Comparison of ENCODE assay signal across 13 cellular contexts in genomic region chr13:100544866-100545683, GRCh38. TPM values are rescaled to one million over a fixed set of nuclear protein-coding genes. Genes with fewer than 3 reads are reported as not detected.
DNase-seq lines count a peak whose midpoint lies in the region; ATAC-seq, FAIRE-seq and TF ChIP-seq lines count a peak whose summit lies in the region.
"Had no signal": no experiment of that assay in that cellular context is flagged by ENCODE, and none has a peak within 500 bp of the region (broad histone marks: within the 10 kb centered on the region; RNA-seq: fewer than 3 reads in every experiment).

No MANE protein-coding gene starts in this region.

- POLR2A ChIA-PET in HepG2 (lab: Yijun Ruan, JAX) = no interaction called here

- intact Hi-C loops in HepG2 (cut with micrococcal nuclease; ENCODE audit: unreplicated experiment) = no loop called here

- H3K79me2 ChIP-seq in HepG2 (ENCODE audit: insufficient read depth, low read length) (no peaks in the 10 kb centered on the region), smooth muscle cell (ENCODE audit: low read depth) (no peaks in the 10 kb centered on the region)

- H3K36me3 ChIP-seq in HepG2 (replicated peaks in 1 of 2; ENCODE audit: control insufficient read depth in 1 of 2, insufficient read depth in 2 of 2, low read length in 2 of 2) = no peaks in the 10 kb centered on the region
- H3K36me3 ChIP-seq in subcutaneous abdominal adipose tissue (ENCODE audit: control insufficient read depth in 5 of 5, insufficient read depth in 5 of 5, low read length in 5 of 5) = no peaks in the 10 kb centered on the region
- H3K36me3 ChIP-seq in smooth muscle cell (ENCODE audit: low read depth) = no peaks in the 10 kb centered on the region
- H3K36me3 ChIP-seq: adrenal gland had no signal

- H3K9ac ChIP-seq in HepG2 (ENCODE audit: insufficient read depth, low read depth, low read length) = no peak overlapping the region
- peak overlapping the region in 1 of 5 donors; percentile 49 for H3K9ac ChIP-seq in subcutaneous abdominal adipose tissue (ENCODE audit: low read length in 5 of 5)
- no peak overlapping the region for H3K9ac ChIP-seq in smooth muscle cell (ENCODE audit: low read depth)

- BruUV-seq in HepG2 (replicated peaks; lab: Mats Ljungman, UMichigan) = no TSS peak

- H3K4me2 ChIP-seq in HepG2 (ENCODE audit: low read depth, low read length) = peak overlapping the region; percentile 63; the same call in 1 of the 2 replicates
- no peak overlapping the region for H3K4me2 ChIP-seq in smooth muscle cell

- H3K27me3 ChIP-seq in HepG2 (ENCODE audit: control insufficient read depth in 1 of 2, insufficient read depth in 2 of 2, low read length in 2 of 2) (no peaks in the 10 kb centered on the region), subcutaneous abdominal adipose tissue (ENCODE audit: control insufficient read depth in 5 of 5, insufficient read depth in 4 of 5, low read length in 5 of 5) (no peaks in the 10 kb centered on the region), smooth muscle cell (ENCODE audit: low read depth) (no peaks in the 10 kb centered on the region)
- H3K27me3 ChIP-seq: adrenal gland had no signal

- in situ Hi-C loops in HepG2 (cut with HindIII; ENCODE audit: extremely low pct_ligation_motif_present, low pct_unique_long_range_greater_than_20kb) = loop anchor here (25.0 kb wide), 1 partner anchor 883 kb away; no protein-coding TSS in a partner anchor

- TF ChIP-seq CTCF in HepG2 (CRISPR knock-in tag; IDR thresholded peaks at IDR 0.05) = no peak
- TF ChIP-seq CTCF in smooth muscle cell (IDR thresholded peaks at IDR 0.05; ENCODE audit: borderline replicate concordance, insufficient read depth, poor library complexity, severe bottlenecking) = no peak

- ATAC-seq in HepG2 = no peak
- ATAC-seq in HG03196 (IDR thresholded peaks at IDR 0.05; ENCODE audit: unreplicated experiment) = no peak

- peaks cover 50% of the 10 kb centered on the region for H3K4me1 ChIP-seq in HepG2 (ENCODE audit: insufficient read depth, low read length)
- peaks cover 2 to 20% (median 13%) of the 10 kb centered on the region in 5 donors for H3K4me1 ChIP-seq in subcutaneous abdominal adipose tissue (ENCODE audit: control insufficient read depth in 5 of 5, insufficient read depth in 5 of 5, low read length in 5 of 5)
- H3K4me1 ChIP-seq in smooth muscle cell (ENCODE audit: low read depth) = peaks cover 10% of the 10 kb centered on the region

- DNase-seq in NCI-H2029 (lab: John Stamatoyannopoulos, UW) = peak; percentile 56
- no peak for DNase-seq in HepG2 (ENCODE audit: low spot score)
- no peak for DNase-seq in stimulated activated CD4-positive, alpha-beta T cell treated with anti-CD3 and anti-CD28 coated beads, Interleukin-2, amount 100 ng/mL, for 24 hours
- no peak for DNase-seq in smooth muscle cell (lab: John Stamatoyannopoulos, UW; ENCODE audit: unreplicated experiment)
- DNase-seq in retina = no peak
- DNase-seq: activated B cell treated with CpG ODN at 0.5 μM for 24 hours; activated T-cell treated with anti-CD3 and anti-CD28 coated beads for 4 hours; CD4-positive, CD25-positive, alpha-beta regulatory T cell; NCI-H2081 had no signal

- H2AFZ ChIP-seq in HepG2 (ENCODE audit: low read length) = no peak overlapping the region
- no peak overlapping the region for H2AFZ ChIP-seq in smooth muscle cell (ENCODE audit: low read depth)

- TF ChIP-seq EP300 in HepG2 (IDR thresholded peaks at IDR 0.05; ENCODE audit: low read depth in 2 of 2, low read length in 2 of 2) (no peak), HepG2 (CRISPR knock-in tag; IDR thresholded peaks at IDR 0.05; ENCODE audit: borderline replicate concordance) (no peak)

- H4K20me1 ChIP-seq in HepG2 (ENCODE audit: insufficient read depth, low read length) = no peaks in the 10 kb centered on the region
- H4K20me1 ChIP-seq in smooth muscle cell (ENCODE audit: low read depth) = no peaks in the 10 kb centered on the region

- TF ChIP-seq RAD21 in HepG2 (CRISPR knock-in tag; IDR thresholded peaks at IDR 0.05) = no peak

- no peaks in the 10 kb centered on the region for H3K9me3 ChIP-seq in HepG2 (ENCODE audit: low read length)
- no peaks in the 10 kb centered on the region for H3K9me3 ChIP-seq in subcutaneous abdominal adipose tissue (ENCODE audit: control insufficient read depth in 5 of 5, low read length in 5 of 5)
- no peaks in the 10 kb centered on the region for H3K9me3 ChIP-seq in smooth muscle cell (replicated peaks; ENCODE audit: low read depth)
- H3K9me3 ChIP-seq: adrenal gland had no signal

- H3K27ac ChIP-seq in cingulate gyrus (ENCODE audit: low read depth, low read length) (peak overlapping the region; percentile 19), HepG2 (ENCODE audit: extremely low read length, insufficient read depth, low read length) (peak overlapping the region; percentile 2), subcutaneous abdominal adipose tissue (ENCODE audit: low read depth, low read length) (no peak overlapping the region), smooth muscle cell (ENCODE audit: low read depth) (no peak overlapping the region)

- H3K4me3 ChIP-seq in HepG2 (replicated peaks in 1 of 3; ENCODE audit: insufficient read depth in 1 of 3, low read depth in 2 of 3, low read length in 3 of 3) (no peak overlapping the region), subcutaneous abdominal adipose tissue (ENCODE audit: low read depth in 1 of 5, low read length in 5 of 5) (peak overlapping the region in 3 of 5 donors; percentile 39 to 58 (median 51)), smooth muscle cell (no peak overlapping the region)

- CTCF ChIA-PET in HepG2 (lab: Yijun Ruan, JAX; ENCODE audit: low intra/inter-chr PET ratio, low total read pairs) = no interaction called here

- peaks cover 7% of the 10 kb centered on the region for H3F3A ChIP-seq in smooth muscle cell (ENCODE audit: low read depth)

- FAIRE-seq in HepG2 (lab: Jason Lieb, UNC) = no peak

- no peak for TF ChIP-seq POLR2A in HepG2 (IDR thresholded peaks at IDR 0.05; ENCODE audit: insufficient read depth in 1 of 2, low read depth in 2 of 2, low read length in 2 of 2)

- 93% methylated on average over 9 of the region's 22 CpGs for WGBS in HepG2 (ENCODE audit: low lambda C conversion rate)
- 94% methylated on average over 22 of the region's 22 CpGs for WGBS in smooth muscle cell (ENCODE audit: low lambda C conversion rate)

TF ChIP-seq in HepG2, 621 proteins besides CTCF, POLR2A, EP300 and RAD21 (continues in another document):
- no peak for TF ChIP-seq ZNF564 (CRISPR knock-in tag; IDR thresholded peaks at IDR 0.05)
- TF ChIP-seq ZBTB38 (CRISPR knock-in tag; IDR thresholded peaks at IDR 0.05) = 0 out of 2 replicates have a peak, but pooled peaks have one; percentile 9
- no peak for TF ChIP-seq SMAD1 (CRISPR knock-in tag; IDR thresholded peaks at IDR 0.05; ENCODE audit: borderline replicate concordance, low read depth)
- 0 out of 2 replicates have a peak, but pooled peaks have one; percentile 19 for TF ChIP-seq HNRNPL (IDR thresholded peaks at IDR 0.05; ENCODE audit: low read depth, low read length)
- TF ChIP-seq ZNF558 (CRISPR knock-in tag; IDR thresholded peaks at IDR 0.05; ENCODE audit: borderline replicate concordance) = no peak
- no peak for TF ChIP-seq SNRNP70 (IDR thresholded peaks at IDR 0.05; ENCODE audit: low read depth, low read length)
- TF ChIP-seq RAD51 (IDR thresholded peaks at IDR 0.05; ENCODE audit: borderline replicate concordance) = no peak
- TF ChIP-seq PLRG1 (conservative IDR thresholded peaks at IDR 0.05) = no peak
- no peak for TF ChIP-seq PTBP1 (IDR thresholded peaks at IDR 0.05; ENCODE audit: low read depth, low read length, poor library complexity, severe bottlenecking)
- TF ChIP-seq ZNF749 (CRISPR knock-in tag; IDR thresholded peaks at IDR 0.05; ENCODE audit: borderline replicate concordance) = no peak

RNA-seq across cellular contexts. Expression of gene GGACT, which starts 43.5 kb away (rescaled TPM):
- total RNA-seq in HepG2 (2016; rRNA removed; fragmentation: Illumina TruSeq; extraction: Trizol) (1.6 and 1.9 TPM in 2 replicates), smooth muscle cell (2.5 and 4.5 TPM in 2 replicates)
- 0.88 and 1.9 TPM in 2 replicates for total RNA-seq in HepG2 (2016; cell fraction: cytosol; rRNA removed; fragmentation: Illumina TruSeq; extraction: Trizol; ENCODE audit: low read depth)
- 1.3 and 1.8 TPM in 2 replicates for total RNA-seq in HepG2 (2016; cell fraction: insoluble cytoplasmic fraction; rRNA removed; fragmentation: Illumina TruSeq; extraction: Trizol)
- 2.3 and 2.4 TPM in 2 replicates for total RNA-seq in HepG2 (2016; cell fraction: membrane; rRNA removed; fragmentation: Illumina TruSeq; extraction: Trizol)
- total RNA-seq in HepG2 (2016; cell fraction: nucleus; rRNA removed; fragmentation: Illumina TruSeq; extraction: Trizol) = 0.56 and 0.93 TPM in 2 replicates
- polyA plus RNA-seq in HepG2 (2011; rRNA removed) (1.7 and 2.3 TPM in 2 replicates), smooth muscle cell (7.1 and 9.1 TPM in 2 replicates)
- polyA plus RNA-seq in HepG2 (2011; cell fraction: cytosol; rRNA removed) = 1.2 and 1.3 TPM in 2 replicates
- 0.69 and 0.97 TPM in 2 replicates for polyA plus RNA-seq in HepG2 (2011; cell fraction: nucleus; rRNA removed)
- polyA plus RNA-seq in HepG2 (2012) = 2.7 and 6.4 TPM in 2 replicates
- 1.9 and 2.4 TPM in 2 replicates for polyA plus RNA-seq in HepG2 (2016; cell fraction: cytosol; fragmentation: Illumina TruSeq; extraction: Trizol; ENCODE audit: low read depth)
- polyA plus RNA-seq in HepG2 (2016; cell fraction: insoluble cytoplasmic fraction; fragmentation: Illumina TruSeq; extraction: Trizol; ENCODE audit: low read depth) = 1.7 and 2.2 TPM in 2 replicates
- polyA plus RNA-seq in HepG2 (2016; cell fraction: membrane; fragmentation: Illumina TruSeq; extraction: Trizol; ENCODE audit: low read depth) = 2.2 and 3.9 TPM in 2 replicates
- polyA plus RNA-seq in HepG2 (2016; cell fraction: nucleus; fragmentation: Illumina TruSeq; extraction: Trizol; ENCODE audit: insufficient read depth, low read depth) = 0.39 and 0.98 TPM in 2 replicates
- polyA minus RNA-seq in HepG2 (2011; rRNA and poly(A)+ RNA removed; ENCODE audit: low replicate concordance) = 0.33 and 0.34 TPM in 2 replicates
- 0.18 and 0.40 TPM in 2 replicates for polyA minus RNA-seq in HepG2 (2011; cell fraction: cytosol; rRNA and poly(A)+ RNA removed)
- polyA minus RNA-seq in HepG2 (2011; cell fraction: nucleus; rRNA and poly(A)+ RNA removed) = 1.8 and 2.5 TPM in 2 replicates

Comparison
In these comparisons a context has a peak if more than half of its experiments do, and no peak if none do; other contexts are left out.
1. H3K27ac ChIP-seq: peak in cingulate gyrus (single experiment) and HepG2 (single experiment); none in subcutaneous abdominal adipose tissue (single experiment) and smooth muscle cell (single experiment).
2. H3K4me3 ChIP-seq: peak in subcutaneous abdominal adipose tissue (3 of 5); none in HepG2 (0 of 3) and smooth muscle cell (single experiment).